8 cellular contexts compared by ENCODE assay signal in genomic region chr22:30947821-30948454, GRCh38. TPM values are rescaled to one million over a fixed set of nuclear protein-coding genes. Genes with fewer than 3 reads are reported as not detected.
DNase-seq lines count a peak whose midpoint lies in the region; ATAC-seq and TF ChIP-seq lines count a peak whose summit lies in the region.

No MANE protein-coding gene starts in this region.

- whole genome bisulfite sequencing in right lobe of liver (ENCODE audit: insufficient coverage, low coverage, low lambda C conversion rate, missing lambda C conversion rate): 18% methylated on average over 2 of the region's 2 CpGs
- WGBS in aorta, 2 donors: 0 to 5% methylated on average over 2 of the region's 2 CpGs

- ATAC-seq in right lobe of liver (peak; percentile 65 to 82 (median 70)), aorta (ENCODE audit: low FRiP score) (peak; percentile 83), GM21717 (IDR thresholded peaks at IDR 0.05; ENCODE audit: unreplicated experiment) (no peak), GM21367 (IDR thresholded peaks at IDR 0.05; ENCODE audit: unreplicated experiment) (no peak)

- TF ChIP-seq POLR2A in right lobe of liver (IDR thresholded peaks at IDR 0.05): no peak

- intact Hi-C loops in right lobe of liver (cut with DNase I): loop anchor here (5.0 to 10.0 kb wide), 2 partner anchors 139 to 287 kb away; no protein-coding TSS in a partner anchor
- intact Hi-C loops in aorta (cut with DNase I): loop anchor here (1.0 to 5.0 kb wide), 6 partner anchors 20 to 284 kb away; partner anchors contain the start of gene MORC2 (in 1 of the 2)

- no peak overlapping the region for H3K27ac ChIP-seq in right lobe of liver
- peak overlapping the region; percentile 72 to 74 for H3K27ac ChIP-seq in aorta (ENCODE audit: low read depth in 1 of 2, low read length in 2 of 2)

- H3K4me1 ChIP-seq in right lobe of liver (no peaks in the 10 kb centered on the region), aorta (ENCODE audit: control insufficient read depth in 1 of 2, insufficient read depth in 2 of 2, low read length in 2 of 2) (peaks cover 5 to 8% of the 10 kb centered on the region in 2 donors)

- DNase-seq in NCI-H2107 treated with DMSO at 0.1 percent for 48 hours (lab: John Stamatoyannopoulos, UW; ENCODE audit: unreplicated experiment) (peak; percentile 63), NCI-H2107 (lab: John Stamatoyannopoulos, UW) (no peak), NCI-H1105 treated with DMSO at 0.1 percent for 48 hours (lab: John Stamatoyannopoulos, UW) (peak; percentile 25), choroid plexus epithelial cell (ENCODE audit: low read depth) (peak; percentile 85), right lobe of liver (no peak), aorta (no peak)

- no peaks in the 10 kb centered on the region for H3K27me3 ChIP-seq in right lobe of liver
- no peaks in the 10 kb centered on the region for H3K27me3 ChIP-seq in aorta (ENCODE audit: control insufficient read depth in 1 of 2, insufficient read depth in 2 of 2, low read length in 1 of 2)

- TF ChIP-seq CTCF in choroid plexus epithelial cell (conservative IDR thresholded peaks at IDR 0.05; ENCODE audit: low read depth, low read length): peak; percentile 68
- peak; percentile 50 to 61 (median 54) for TF ChIP-seq CTCF in right lobe of liver (IDR thresholded peaks at IDR 0.05)

- peaks cover 11 to 71% (median 34%) of the 10 kb centered on the region in 4 donors for H3K36me3 ChIP-seq in right lobe of liver
- no peaks in the 10 kb centered on the region for H3K36me3 ChIP-seq in aorta (ENCODE audit: control insufficient read depth in 1 of 2, insufficient read depth in 2 of 2, low read length in 1 of 2)

- H3K9me3 ChIP-seq in right lobe of liver: no peaks in the 10 kb centered on the region
- H3K9me3 ChIP-seq in aorta (ENCODE audit: control insufficient read depth, low read length): no peaks in the 10 kb centered on the region

- no peak overlapping the region for H3K4me3 ChIP-seq in choroid plexus epithelial cell (ENCODE audit: low read depth, low read length)
- no peak overlapping the region for H3K4me3 ChIP-seq in right lobe of liver
- no peak overlapping the region for H3K4me3 ChIP-seq in aorta (ENCODE audit: low read length in 2 of 2)

RNA-seq across cellular contexts. Expression of gene MORC2, which starts 20.6 kb away (rescaled TPM):
- total RNA-seq in right lobe of liver (10 to 100 TPM in 3 of 6 experiments, 1 to 10 TPM in 3; 7.0 to 15.6 (median 10.8) TPM), aorta (10 to 100 TPM; 28.3 to 37.7 TPM)
- 10 to 100 TPM in 1 of 2 donors, 1 to 10 TPM in 1; 7.8 to 29.7 TPM for polyA plus RNA-seq in aorta

RNA-seq across cellular contexts. Expression of gene TUG1, which starts 21.1 kb away (rescaled TPM):
- total RNA-seq in right lobe of liver (10 to 100 TPM; 20.0 to 28.1 (median 22.7) TPM), aorta (10 to 100 TPM; 86.1 to 89.4 TPM)
- 10 to 100 TPM; 10.6 to 68.0 TPM for polyA plus RNA-seq in aorta

Comparison
In these comparisons a context has a peak if more than half of its experiments do, and no peak if none do; other contexts are left out.
1. DNase-seq: peak in NCI-H2107 treated with DMSO at 0.1 percent for 48 hours (single experiment), NCI-H1105 treated with DMSO at 0.1 percent for 48 hours (single experiment) and choroid plexus epithelial cell (single experiment); none in NCI-H2107 (single experiment), right lobe of liver (0 of 3) and aorta (0 of 2).
2. ATAC-seq: peak in right lobe of liver (4 of 4) and aorta (single experiment); none in GM21717 (single experiment) and GM21367 (single experiment).
3. H3K27ac ChIP-seq: peak in aorta (2 of 2); none in right lobe of liver (0 of 3).